Comparison of ENCODE assay signal across 22 cellular contexts in the genomic region with DNA sequence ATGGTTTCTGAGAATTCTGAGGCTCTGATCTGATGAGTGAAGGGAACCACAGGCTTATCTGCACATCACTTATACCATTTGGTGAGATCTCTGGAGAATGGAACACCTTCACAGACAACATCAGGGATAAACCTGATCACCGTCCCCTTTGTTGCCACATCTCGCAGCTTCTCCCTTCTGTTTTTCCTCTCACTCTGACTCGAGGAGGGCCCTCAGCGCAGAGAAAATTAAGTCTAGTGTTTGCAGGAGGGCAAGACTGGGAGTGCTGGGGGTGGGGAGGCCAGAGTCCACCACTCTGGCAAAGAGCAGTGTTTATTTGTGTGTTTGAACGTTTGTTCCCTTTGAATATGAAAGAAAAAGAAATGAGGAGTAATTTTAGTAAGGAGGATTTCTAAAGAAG. TPM values are rescaled to one million over a fixed set of nuclear protein-coding genes. Genes with fewer than 3 reads are reported as not detected.
DNase-seq lines count a peak whose midpoint lies in the region; ATAC-seq and TF ChIP-seq lines count a peak whose summit lies in the region.
"Had no signal": no experiment of that assay in that cellular context is flagged by ENCODE, and none has a peak within 500 bp of the region (broad histone marks: within the 10 kb centered on the region; RNA-seq: fewer than 3 reads in every experiment).

No MANE protein-coding gene starts in this region.

- H3K36me3 ChIP-seq in osteoblast (ENCODE audit: insufficient read depth, low read length), result no peaks in the 10 kb centered on the region
- H3K36me3 ChIP-seq: breast epithelium, sigmoid colon had no signal

- H3K9me3 Mint-ChIP-seq in activated CD4-positive, alpha-beta T cell treated with anti-CD3 and anti-CD28 coated beads, Interleukin-2, amount 10 ng/mL, durations not matched to agents 24 days and 14 days, result peaks cover 12% of the 10 kb centered on the region
- H3K9me3 Mint-ChIP-seq in activated CD4-positive, alpha-beta T cell treated with anti-CD3 and anti-CD28 coated beads, Interleukin-2, amount 10 ng/mL, durations not matched to agents 7 days and 5 days, result peaks cover 6% of the 10 kb centered on the region
- H3K9me3 Mint-ChIP-seq in dendritic cell treated with granulocyte-macrophage colony-stimulating factor and Interleukin-4, amounts not matched to agents 40 ng/mL and 50 ng/mL, for 4 days, result no peaks in the 10 kb centered on the region

- intact Hi-C loops in activated CD4-positive, alpha-beta T cell treated with anti-CD3 and anti-CD28 coated beads, Interleukin-2, amount 10 ng/mL, durations not matched to agents 24 days and 14 days (cut with micrococcal nuclease), result no loop called here
- intact Hi-C loops in dendritic cell treated with granulocyte-macrophage colony-stimulating factor and Interleukin-4, amounts not matched to agents 40 ng/mL and 50 ng/mL, for 4 days (cut with micrococcal nuclease), result no loop called here

- H2AFZ ChIP-seq in osteoblast (ENCODE audit: low read length), result no peak overlapping the region

- POLR2A ChIA-PET in activated CD4-positive, alpha-beta T cell treated with anti-CD3 and anti-CD28 coated beads, Interleukin-2, amount 10 ng/mL, durations not matched to agents 7 days and 5 days (lab: Charles Lee), result no interaction called here

- peak overlapping the region; percentile 89 for H3K27ac ChIP-seq in osteoblast (ENCODE audit: low read depth, low read length)
- H3K27ac ChIP-seq: breast epithelium, esophagus muscularis mucosa, left ventricle myocardium inferior, sigmoid colon, upper lobe of right lung had no signal

- no peaks in the 10 kb centered on the region for H4K20me1 ChIP-seq in osteoblast (ENCODE audit: insufficient read depth, low read length)

- no peaks in the 10 kb centered on the region for H3K9me3 ChIP-seq in osteoblast (ENCODE audit: low read depth, low read length)
- H3K9me3 ChIP-seq: breast epithelium, esophagus muscularis mucosa, left ventricle myocardium inferior, sigmoid colon, upper lobe of right lung had no signal

- no peaks in the 10 kb centered on the region for H3K79me2 ChIP-seq in osteoblast (ENCODE audit: insufficient read depth, low read length)

- peaks cover 32% of the 10 kb centered on the region for H3K4me1 Mint-ChIP-seq in activated CD4-positive, alpha-beta T cell treated with anti-CD3 and anti-CD28 coated beads, Interleukin-2, amount 10 ng/mL, durations not matched to agents 24 days and 14 days
- peaks cover 26% of the 10 kb centered on the region for H3K4me1 Mint-ChIP-seq in activated CD4-positive, alpha-beta T cell treated with anti-CD3 and anti-CD28 coated beads, Interleukin-2, amount 10 ng/mL, durations not matched to agents 7 days and 5 days
- H3K4me1 Mint-ChIP-seq in dendritic cell treated with granulocyte-macrophage colony-stimulating factor and Interleukin-4, amounts not matched to agents 40 ng/mL and 50 ng/mL, for 4 days (ENCODE audit: low read depth), result peaks cover 38% of the 10 kb centered on the region
- H3K4me1 Mint-ChIP-seq: B cell had no signal

- peak; percentile 53 for DNase-seq in activated CD4-positive, alpha-beta T cell treated with anti-CD3 and anti-CD28 coated beads, Interleukin-2, amount 10 ng/mL, durations not matched to agents 24 days and 14 days
- no peak for DNase-seq in activated CD4-positive, alpha-beta T cell treated with anti-CD3 and anti-CD28 coated beads, Interleukin-2, amount 10 ng/mL, durations not matched to agents 7 days and 5 days
- DNase-seq in HT-29 (ENCODE audit: low spot score), result peak; percentile 20
- no peak for DNase-seq in osteoblast (ENCODE audit: insufficient read length, low spot score, missing footprints)
- no peak for DNase-seq in NCI-H748 treated with DMSO at 0.1 percent for 48 hours (lab: John Stamatoyannopoulos, UW)
- DNase-seq: activated CD4-positive, alpha-beta T cell treated with anti-CD3 and anti-CD28 coated beads for 1 hour; amniotic stem cell; foreskin melanocyte; hippocampal formation; left ventricle myocardium inferior; NCI-H1436 treated with DMSO at 0.1 percent for 48 hours; NCI-H2171; NCI-H526; sigmoid colon; stimulated activated CD4-positive, alpha-beta T cell treated with anti-CD3 and anti-CD28 coated beads, Interleukin-15, amount 100 ng/mL, for 24 hours; upper lobe of right lung had no signal

- H3K4me3 Mint-ChIP-seq in activated CD4-positive, alpha-beta T cell treated with anti-CD3 and anti-CD28 coated beads, Interleukin-2, amount 10 ng/mL, durations not matched to agents 24 days and 14 days, result no peak overlapping the region
- H3K4me3 Mint-ChIP-seq in activated CD4-positive, alpha-beta T cell treated with anti-CD3 and anti-CD28 coated beads, Interleukin-2, amount 10 ng/mL, durations not matched to agents 7 days and 5 days, result no peak overlapping the region
- no peak overlapping the region for H3K4me3 Mint-ChIP-seq in dendritic cell treated with granulocyte-macrophage colony-stimulating factor and Interleukin-4, amounts not matched to agents 40 ng/mL and 50 ng/mL, for 4 days
- H3K4me3 Mint-ChIP-seq: B cell had no signal

- H3K36me3 Mint-ChIP-seq in activated CD4-positive, alpha-beta T cell treated with anti-CD3 and anti-CD28 coated beads, Interleukin-2, amount 10 ng/mL, durations not matched to agents 24 days and 14 days (ENCODE audit: low read depth), result peaks cover 25% of the 10 kb centered on the region
- peaks cover 31% of the 10 kb centered on the region for H3K36me3 Mint-ChIP-seq in activated CD4-positive, alpha-beta T cell treated with anti-CD3 and anti-CD28 coated beads, Interleukin-2, amount 10 ng/mL, durations not matched to agents 7 days and 5 days (ENCODE audit: low read depth)
- H3K36me3 Mint-ChIP-seq in dendritic cell treated with granulocyte-macrophage colony-stimulating factor and Interleukin-4, amounts not matched to agents 40 ng/mL and 50 ng/mL, for 4 days (ENCODE audit: low read depth), result peaks cover 38% of the 10 kb centered on the region

- no peaks in the 10 kb centered on the region for H3K27me3 ChIP-seq in osteoblast (ENCODE audit: insufficient read depth, low read length)
- H3K27me3 ChIP-seq: breast epithelium, esophagus muscularis mucosa, sigmoid colon, upper lobe of right lung had no signal

- no peak for TF ChIP-seq CTCF in osteoblast (IDR thresholded peaks at IDR 0.05; ENCODE audit: extremely low read depth, low read depth, low read length)

- peak overlapping the region; percentile 71 for H3K27ac Mint-ChIP-seq in activated CD4-positive, alpha-beta T cell treated with anti-CD3 and anti-CD28 coated beads, Interleukin-2, amount 10 ng/mL, durations not matched to agents 24 days and 14 days
- no peak overlapping the region for H3K27ac Mint-ChIP-seq in activated CD4-positive, alpha-beta T cell treated with anti-CD3 and anti-CD28 coated beads, Interleukin-2, amount 10 ng/mL, durations not matched to agents 7 days and 5 days
- peak overlapping the region; percentile 7 for H3K27ac Mint-ChIP-seq in dendritic cell treated with granulocyte-macrophage colony-stimulating factor and Interleukin-4, amounts not matched to agents 40 ng/mL and 50 ng/mL, for 4 days
- H3K27ac Mint-ChIP-seq: B cell had no signal

- ATAC-seq in HG03025 (IDR thresholded peaks at IDR 0.05; ENCODE audit: low FRiP score, unreplicated experiment) (no peak), HG03571 (IDR thresholded peaks at IDR 0.05; ENCODE audit: unreplicated experiment) (no peak)

- H3K4me2 ChIP-seq in osteoblast (ENCODE audit: insufficient read depth, low read length), result no peak overlapping the region

- peaks cover 13% of the 10 kb centered on the region for H3K4me1 ChIP-seq in osteoblast (ENCODE audit: insufficient read depth, low read length)
- H3K4me1 ChIP-seq: breast epithelium, esophagus muscularis mucosa, left ventricle myocardium inferior, sigmoid colon, upper lobe of right lung had no signal

- CTCF ChIA-PET in activated CD4-positive, alpha-beta T cell treated with anti-CD3 and anti-CD28 coated beads, Interleukin-2, amount 10 ng/mL, durations not matched to agents 7 days and 5 days (lab: Charles Lee), result interaction anchor here (1.5 to 1.6 kb wide), 2 partner anchors 21 to 27 kb away, joined by 3 to 4 read pairs; no protein-coding TSS in a partner anchor

- H3K4me3 ChIP-seq in osteoblast (ENCODE audit: insufficient read depth, low read length), result no peak overlapping the region
- H3K4me3 ChIP-seq: breast epithelium, esophagus muscularis mucosa, left ventricle myocardium inferior, sigmoid colon, upper lobe of right lung had no signal

- no peaks in the 10 kb centered on the region for H3K27me3 Mint-ChIP-seq in activated CD4-positive, alpha-beta T cell treated with anti-CD3 and anti-CD28 coated beads, Interleukin-2, amount 10 ng/mL, durations not matched to agents 24 days and 14 days
- no peaks in the 10 kb centered on the region for H3K27me3 Mint-ChIP-seq in activated CD4-positive, alpha-beta T cell treated with anti-CD3 and anti-CD28 coated beads, Interleukin-2, amount 10 ng/mL, durations not matched to agents 7 days and 5 days
- H3K27me3 Mint-ChIP-seq in dendritic cell treated with granulocyte-macrophage colony-stimulating factor and Interleukin-4, amounts not matched to agents 40 ng/mL and 50 ng/mL, for 4 days, result no peaks in the 10 kb centered on the region
- H3K27me3 Mint-ChIP-seq: B cell had no signal

RNA-seq across cellular contexts. Expression of gene BATF3, which starts 29.0 kb away (rescaled TPM):
- 100.0 and 100 TPM in 2 replicates for total RNA-seq in activated CD4-positive, alpha-beta T cell treated with anti-CD3 and anti-CD28 coated beads, Interleukin-2, amount 10 ng/mL, durations not matched to agents 24 days and 14 days
- total RNA-seq in activated CD4-positive, alpha-beta T cell treated with anti-CD3 and anti-CD28 coated beads, Interleukin-2, amount 10 ng/mL, durations not matched to agents 7 days and 5 days, result 10 to 100 TPM; 12.5 to 14.0 TPM
- 0.23 and 0.34 TPM in 2 replicates for total RNA-seq in HT-29 (2014; rRNA removed; shearing (Covaris generic))
- total RNA-seq in osteoblast, result 0.36 and 0.59 TPM in 2 replicates

Comparison
In these comparisons a context has a peak if more than half of its experiments do, and no peak if none do; other contexts are left out.
1. DNase-seq: peak in activated CD4-positive, alpha-beta T cell treated with anti-CD3 and anti-CD28 coated beads, Interleukin-2, amount 10 ng/mL, durations not matched to agents 24 days and 14 days (single experiment) and HT-29 (single experiment); none in activated CD4-positive, alpha-beta T cell treated with anti-CD3 and anti-CD28 coated beads, Interleukin-2, amount 10 ng/mL, durations not matched to agents 7 days and 5 days (single experiment), osteoblast (single experiment) and NCI-H748 treated with DMSO at 0.1 percent for 48 hours (single experiment).